Comparison of ENCODE assay signal across 28 cellular contexts in genomic region chr10:93629636-93630291, GRCh38. TPM values are rescaled to one million over a fixed set of nuclear protein-coding genes. Genes with fewer than 3 reads are reported as not detected.
"Had no signal": no experiment of that assay in that cellular context is flagged by ENCODE, and none has a peak within 500 bp of the region (broad histone marks: within the 10 kb centered on the region; RNA-seq: fewer than 3 reads in every experiment).

No MANE protein-coding gene starts in this region.

- H3K4me3 ChIP-seq: breast epithelium, coronary artery, esophagus squamous epithelium, gastrocnemius medialis, lower lobe of right lung, mucosa of descending colon, testis, vagina had no signal

- H3K9me3 Mint-ChIP-seq: activated naive CD4-positive, alpha-beta T cell treated with anti-CD3 and anti-CD28 coated beads for 36 hours; activated naive CD8-positive, alpha-beta T cell treated with anti-CD3 and anti-CD28 coated beads, Interleukin-2, amount 10 ng/mL, durations not matched to agents 7 days and 5 days; activated T-cell treated with anti-CD3 and anti-CD28 coated beads, Interleukin-2, amount 50 U/mL, for 72 hours; T-helper 2 cell treated with Interferon-gamma antibody and Interleukin-4, amounts not matched to agents 5 μg/mL and 100 μg/mL, for 36 hours; WTC11 had no signal

- H3K36me3 ChIP-seq: breast epithelium, esophagus squamous epithelium, gastrocnemius medialis, lower lobe of right lung, vagina had no signal

- DNase-seq: activated CD4-positive, alpha-beta T cell treated with anti-CD3 and anti-CD28 coated beads for 4 hours; activated CD4-positive, alpha-beta T cell treated with anti-CD3 and anti-CD28 coated beads, Interleukin-2, amount 50 U/mL, for 48 hours; activated CD8-positive, alpha-beta memory T cell treated with anti-CD3 and anti-CD28 coated beads, Interleukin-2, amount 50 U/mL, for 48 hours; activated effector memory CD4-positive, alpha-beta T cell treated with Interleukin-2 at 50 U/mL for 16 hours; activated naive CD4-positive, alpha-beta T cell treated with anti-CD3 and anti-CD28 coated beads for 36 hours; activated naive CD8-positive, alpha-beta T cell treated with anti-CD3 and anti-CD28 coated beads, Interleukin-2, amount 10 ng/mL, durations not matched to agents 7 days and 5 days; activated T-cell treated with anti-CD3 and anti-CD28 coated beads, Interleukin-2, amount 50 U/mL, for 72 hours; amniotic stem cell; esophagus squamous epithelium; gastrocnemius medialis; hypothalamus; left cardiac atrium; lower lobe of right lung; mesendoderm; occipital lobe; stimulated activated CD4-positive, alpha-beta T cell treated with anti-CD3 and anti-CD28 coated beads, Interleukin-2, amount 100 ng/mL, for 48 hours; stimulated activated CD8-positive, alpha-beta memory T cell treated with anti-CD3 and anti-CD28 coated beads, Interleukin-4, amount 100 ng/mL, for 48 hours; stimulated activated naive CD4-positive, alpha-beta T cell; testis; trophoblast cell had no signal

- H3K27ac ChIP-seq: breast epithelium, coronary artery, esophagus squamous epithelium, gastrocnemius medialis, lower lobe of right lung, testis, vagina had no signal

- H3K36me3 Mint-ChIP-seq: activated naive CD8-positive, alpha-beta T cell treated with anti-CD3 and anti-CD28 coated beads, Interleukin-2, amount 10 ng/mL, durations not matched to agents 7 days and 5 days; WTC11 had no signal

- H3K9me3 ChIP-seq: breast epithelium, esophagus squamous epithelium, gastrocnemius medialis, lower lobe of right lung, mucosa of descending colon, testis, vagina had no signal

- H3K27ac Mint-ChIP-seq: activated naive CD4-positive, alpha-beta T cell treated with anti-CD3 and anti-CD28 coated beads for 36 hours; activated naive CD8-positive, alpha-beta T cell treated with anti-CD3 and anti-CD28 coated beads, Interleukin-2, amount 10 ng/mL, durations not matched to agents 7 days and 5 days; activated T-cell treated with anti-CD3 and anti-CD28 coated beads, Interleukin-2, amount 50 U/mL, for 72 hours; T-helper 2 cell treated with Interferon-gamma antibody and Interleukin-4, amounts not matched to agents 5 μg/mL and 100 μg/mL, for 36 hours; WTC11 had no signal

- H3K4me1 ChIP-seq: breast epithelium, esophagus squamous epithelium, gastrocnemius medialis, lower lobe of right lung, testis, vagina had no signal

- H3K4me1 Mint-ChIP-seq: activated naive CD8-positive, alpha-beta T cell treated with anti-CD3 and anti-CD28 coated beads, Interleukin-2, amount 10 ng/mL, durations not matched to agents 7 days and 5 days; neural crest cell had no signal

- ATAC-seq: activated T-cell treated with anti-CD3 and anti-CD28 coated beads, Interleukin-2, amount 50 U/mL, for 72 hours; gastrocnemius medialis; left cardiac atrium; lower lobe of right lung had no signal

- H3K27me3 ChIP-seq: breast epithelium, gastrocnemius medialis, testis, vagina had no signal

- H3K4me3 Mint-ChIP-seq: activated naive CD4-positive, alpha-beta T cell treated with anti-CD3 and anti-CD28 coated beads for 36 hours; activated naive CD8-positive, alpha-beta T cell treated with anti-CD3 and anti-CD28 coated beads, Interleukin-2, amount 10 ng/mL, durations not matched to agents 7 days and 5 days; activated T-cell treated with anti-CD3 and anti-CD28 coated beads, Interleukin-2, amount 50 U/mL, for 72 hours; neural crest cell; T-helper 2 cell treated with Interferon-gamma antibody and Interleukin-4, amounts not matched to agents 5 μg/mL and 100 μg/mL, for 36 hours; WTC11 had no signal

RNA-seq across cellular contexts. Expression of gene PDE6C, which starts 17.4 kb away (rescaled TPM):
- total RNA-seq: activated CD8-positive, alpha-beta memory T cell treated with anti-CD3 and anti-CD28 coated beads for 36 hours; activated naive CD4-positive, alpha-beta T cell treated with anti-CD3 and anti-CD28 coated beads for 36 hours; activated naive CD8-positive, alpha-beta T cell treated with anti-CD3 and anti-CD28 coated beads, Interleukin-2, amount 10 ng/mL, durations not matched to agents 7 days and 5 days; activated T-cell treated with anti-CD3 and anti-CD28 coated beads, Interleukin-2, amount 50 U/mL, for 72 hours; breast epithelium; esophagus squamous epithelium; gastrocnemius medialis; left cardiac atrium; lower lobe of right lung; mucosa of descending colon; neural crest cell; occipital lobe; testis; vagina; WTC11 had no signal

RNA-seq across cellular contexts. Expression of gene RBP4, which starts 28.7 kb away (rescaled TPM):
- total RNA-seq: activated CD8-positive, alpha-beta memory T cell treated with anti-CD3 and anti-CD28 coated beads for 36 hours; activated naive CD4-positive, alpha-beta T cell treated with anti-CD3 and anti-CD28 coated beads for 36 hours; activated naive CD8-positive, alpha-beta T cell treated with anti-CD3 and anti-CD28 coated beads, Interleukin-2, amount 10 ng/mL, durations not matched to agents 7 days and 5 days; activated T-cell treated with anti-CD3 and anti-CD28 coated beads, Interleukin-2, amount 50 U/mL, for 72 hours; neural crest cell had no signal
